ENCODE assay signal across 1 cellular context in genomic region chr2:190678444-190679162, GRCh38.
A peak's percentile ranks its signal among the peaks of the same experiment; 100 is the strongest.
TF ChIP-seq lines count a peak whose summit lies in the region.

No MANE protein-coding gene starts in this region.

TF ChIP-seq in GM12878, 131 proteins besides CTCF, POLR2A, EP300 and RAD21 (continued from another document and continues in another):
- TF ChIP-seq ZNF687 (IDR thresholded peaks at IDR 0.05), result 0 out of 2 replicates have a peak, but pooled peaks have one; percentile 45
- peak; percentile 62 to 80; a peak in 3 of 4 replicates for TF ChIP-seq BHLHE40 (IDR thresholded peaks at IDR 0.05; ENCODE audit: borderline replicate concordance in 1 of 2, low read depth in 2 of 2, low read length in 1 of 2)
- TF ChIP-seq STAT3 (IDR thresholded peaks at IDR 0.05; ENCODE audit: low read depth, low read length), result peak; percentile 91; the same call in 1 of the 2 replicates
- no peak for TF ChIP-seq KDM1A (IDR thresholded peaks at IDR 0.05; ENCODE audit: borderline replicate concordance)
- no peak for TF ChIP-seq TARDBP (IDR thresholded peaks at IDR 0.05; ENCODE audit: borderline replicate concordance)
- no peak for TF ChIP-seq ELK1 (IDR thresholded peaks at IDR 0.05; ENCODE audit: low read depth, low read length)
- no peak for TF ChIP-seq PRDM15 (CRISPR knock-in tag; IDR thresholded peaks at IDR 0.05)
- TF ChIP-seq CREM (IDR thresholded peaks at IDR 0.05; ENCODE audit: low read depth), result peak; percentile 92
- TF ChIP-seq ZNF217 (IDR thresholded peaks at IDR 0.05), result peak; percentile 44; the same call in 1 of the 2 replicates
- peak; percentile 96 for TF ChIP-seq NFIC (IDR thresholded peaks at IDR 0.05; ENCODE audit: low read depth, low read length)
- TF ChIP-seq NRF1 (conservative IDR thresholded peaks at IDR 0.05; ENCODE audit: low read depth, low read length), result no peak
- TF ChIP-seq SMAD1 (IDR thresholded peaks at IDR 0.05; ENCODE audit: low read depth, partially characterized antibody), result no peak
- TF ChIP-seq DPF2 (IDR thresholded peaks at IDR 0.05), result peak; percentile 83
- peak; percentile 50 for TF ChIP-seq KLF5 (IDR thresholded peaks at IDR 0.05; ENCODE audit: partially characterized antibody)
- TF ChIP-seq JUNB (IDR thresholded peaks at IDR 0.05), result peak; percentile 96
- no peak for TF ChIP-seq EZH2 (IDR thresholded peaks at IDR 0.05; ENCODE audit: borderline replicate concordance, control insufficient read depth, low read depth, low read length)
- peak; percentile 49; the same call in 1 of the 2 replicates for TF ChIP-seq SPI1 (IDR thresholded peaks at IDR 0.05; ENCODE audit: borderline replicate concordance, insufficient read depth, low read depth, low read length)
- no peak for TF ChIP-seq IRF3 (IDR thresholded peaks at IDR 0.05)
- no peak for TF ChIP-seq ZNF592 (IDR thresholded peaks at IDR 0.05)
- no peak for TF ChIP-seq LARP7 (IDR thresholded peaks at IDR 0.05)
- 0 out of 2 replicates have a peak, but pooled peaks have one; percentile 59 for TF ChIP-seq GABPA (IDR thresholded peaks at IDR 0.05; ENCODE audit: low read depth)
- TF ChIP-seq RELA (IDR thresholded peaks at IDR 0.05; ENCODE audit: borderline replicate concordance, partially characterized antibody), result peak; percentile 61
- peak; percentile 21 for TF ChIP-seq CUX1 (IDR thresholded peaks at IDR 0.05; ENCODE audit: insufficient replicate concordance, low read depth, low read length)
- TF ChIP-seq RAD51 (IDR thresholded peaks at IDR 0.05), result peak; percentile 55; the same call in 1 of the 2 replicates
- TF ChIP-seq POLR2AphosphoS5 (IDR thresholded peaks at IDR 0.05; ENCODE audit: low read length), result peak; percentile 88
- TF ChIP-seq E2F4 (IDR thresholded peaks at IDR 0.05; ENCODE audit: low read depth, low read length), result no peak
- TF ChIP-seq RUNX3 (IDR thresholded peaks at IDR 0.05; ENCODE audit: low read length), result peak; percentile 73; the same call in 1 of the 2 replicates
- TF ChIP-seq FOXM1 (IDR thresholded peaks at IDR 0.05; ENCODE audit: low read depth, low read length), result peak; percentile 95
- no peak for TF ChIP-seq SUZ12 (IDR thresholded peaks at IDR 0.05; ENCODE audit: unreplicated experiment)
- peak; percentile 57; the same call in 1 of the 2 replicates for TF ChIP-seq JUND (IDR thresholded peaks at IDR 0.05; ENCODE audit: low read depth, low read length)
- TF ChIP-seq NR2F1 (conservative IDR thresholded peaks at IDR 0.05), result 0 out of 2 replicates have a peak, but pooled peaks have one; percentile 39
- peak; percentile 93 for TF ChIP-seq IKZF1 (conservative IDR thresholded peaks at IDR 0.05)
- peak; percentile 76 for TF ChIP-seq RELB (IDR thresholded peaks at IDR 0.05; ENCODE audit: low read depth)
- no peak for TF ChIP-seq NR2C1 (IDR thresholded peaks at IDR 0.05)
- TF ChIP-seq POU2F2 (IDR thresholded peaks at IDR 0.05; ENCODE audit: borderline replicate concordance, low read depth, low read length), result peak; percentile 63; the same call in 1 of the 3 replicates
- peak; percentile 85 for TF ChIP-seq CREB1 (IDR thresholded peaks at IDR 0.05; ENCODE audit: low read depth)
